In genomic region chr9:37559125-37559524, GRCh38 we compare ENCODE assay signal across 2 cellular contexts.
TF ChIP-seq lines count a peak whose summit lies in the region.

No MANE protein-coding gene starts in this region.

TF ChIP-seq in GM23338, 12 proteins besides CTCF, POLR2A, EP300 and RAD21:
- no peak for TF ChIP-seq STAT1 (IDR thresholded peaks at IDR 0.05; ENCODE audit: unreplicated experiment)
- no peak for TF ChIP-seq EZH2 (IDR thresholded peaks at IDR 0.05; ENCODE audit: low read depth, unreplicated experiment)
- no peak for TF ChIP-seq REST (IDR thresholded peaks at IDR 0.05; ENCODE audit: unreplicated experiment)
- no peak for TF ChIP-seq POLR2AphosphoS5 (IDR thresholded peaks at IDR 0.05; ENCODE audit: low read depth)
- TF ChIP-seq CREB1 (CRISPR knock-in tag; IDR thresholded peaks at IDR 0.05; ENCODE audit: low read depth): no peak
- no peak for TF ChIP-seq ZNF331 (CRISPR knock-in tag; IDR thresholded peaks at IDR 0.05; ENCODE audit: low read depth)
- TF ChIP-seq NANOG (IDR thresholded peaks at IDR 0.05; ENCODE audit: borderline replicate concordance): no peak
- TF ChIP-seq ETS1 (IDR thresholded peaks at IDR 0.05): no peak

TF ChIP-seq in H1, 55 proteins besides CTCF, POLR2A, EP300 and RAD21:
- TF ChIP-seq POU5F1 (IDR thresholded peaks at IDR 0.05; ENCODE audit: low read depth, low read length) (peak; percentile 72; the same call in 1 of the 2 replicates), HDAC2 (IDR thresholded peaks at IDR 0.05; ENCODE audit: borderline replicate concordance in 1 of 2, low read depth in 2 of 2, low read length in 2 of 2) (no peak), MAX (IDR thresholded peaks at IDR 0.05) (no peak)
TF ChIP-seq in H1: peak in this region for 1.
